In genomic region chr17:60934723-60935122, GRCh38 we compare ENCODE assay signal across 23 cellular contexts.
"Had no signal": no experiment of that assay in that cellular context is flagged by ENCODE, and none has a peak within 500 bp of the region (broad histone marks: within the 10 kb centered on the region; RNA-seq: fewer than 3 reads in every experiment).

No MANE protein-coding gene starts in this region.

- H3K4me3 ChIP-seq: coronary artery had no signal

- H3K27ac Mint-ChIP-seq: activated B cell treated with CpG ODN at 0.5 μM for 24 hours; activated CD4-positive, alpha-beta memory T cell treated with anti-CD3 and anti-CD28 coated beads, Interleukin-2, amount 10 ng/mL, durations not matched to agents 7 days and 5 days; activated naive CD4-positive, alpha-beta T cell treated with anti-CD3 and anti-CD28 coated beads, Interleukin-2, amount 10 ng/mL, durations not matched to agents 7 days and 5 days; activated naive CD8-positive, alpha-beta T cell treated with anti-CD3 and anti-CD28 coated beads for 36 hours; activated T-helper 17 cell treated with anti-CD3 and anti-CD28 coated beads, Interleukin-2, amount 50 U/mL, for 72 hours; T-helper 1 cell treated with Interleukin-12 subunit alpha and Interleukin-12 subunit beta and Interleukin-4 antibody, amounts not matched to agents 30 μg/mL and 1 μg/mL, for 36 hours had no signal

- H3K27me3 Mint-ChIP-seq: activated B cell treated with CpG ODN at 0.5 μM for 24 hours; activated CD4-positive, alpha-beta memory T cell treated with anti-CD3 and anti-CD28 coated beads, Interleukin-2, amount 10 ng/mL, durations not matched to agents 7 days and 5 days; activated naive CD4-positive, alpha-beta T cell treated with anti-CD3 and anti-CD28 coated beads, Interleukin-2, amount 10 ng/mL, durations not matched to agents 7 days and 5 days; activated naive CD8-positive, alpha-beta T cell treated with anti-CD3 and anti-CD28 coated beads for 36 hours; activated T-helper 17 cell treated with anti-CD3 and anti-CD28 coated beads, Interleukin-2, amount 50 U/mL, for 72 hours had no signal

- H3K4me3 Mint-ChIP-seq: activated B cell treated with CpG ODN at 0.5 μM for 24 hours; activated CD4-positive, alpha-beta memory T cell treated with anti-CD3 and anti-CD28 coated beads, Interleukin-2, amount 10 ng/mL, durations not matched to agents 7 days and 5 days; activated naive CD4-positive, alpha-beta T cell treated with anti-CD3 and anti-CD28 coated beads, Interleukin-2, amount 10 ng/mL, durations not matched to agents 7 days and 5 days; activated naive CD8-positive, alpha-beta T cell treated with anti-CD3 and anti-CD28 coated beads for 36 hours; activated T-helper 17 cell treated with anti-CD3 and anti-CD28 coated beads, Interleukin-2, amount 50 U/mL, for 72 hours; T-helper 1 cell treated with Interleukin-12 subunit alpha and Interleukin-12 subunit beta and Interleukin-4 antibody, amounts not matched to agents 30 μg/mL and 1 μg/mL, for 36 hours had no signal

- H3K36me3 Mint-ChIP-seq: activated naive CD4-positive, alpha-beta T cell treated with anti-CD3 and anti-CD28 coated beads, Interleukin-2, amount 10 ng/mL, durations not matched to agents 7 days and 5 days had no signal

- H3K4me1 Mint-ChIP-seq: activated B cell treated with CpG ODN at 0.5 μM for 24 hours; activated CD4-positive, alpha-beta memory T cell treated with anti-CD3 and anti-CD28 coated beads, Interleukin-2, amount 10 ng/mL, durations not matched to agents 7 days and 5 days; activated naive CD4-positive, alpha-beta T cell treated with anti-CD3 and anti-CD28 coated beads, Interleukin-2, amount 10 ng/mL, durations not matched to agents 7 days and 5 days; activated naive CD8-positive, alpha-beta T cell treated with anti-CD3 and anti-CD28 coated beads for 36 hours; activated T-helper 17 cell treated with anti-CD3 and anti-CD28 coated beads, Interleukin-2, amount 50 U/mL, for 72 hours had no signal

- H3K9me3 Mint-ChIP-seq: activated B cell treated with CpG ODN at 0.5 μM for 24 hours; activated CD4-positive, alpha-beta memory T cell treated with anti-CD3 and anti-CD28 coated beads, Interleukin-2, amount 10 ng/mL, durations not matched to agents 7 days and 5 days; activated naive CD4-positive, alpha-beta T cell treated with anti-CD3 and anti-CD28 coated beads, Interleukin-2, amount 10 ng/mL, durations not matched to agents 7 days and 5 days; activated naive CD8-positive, alpha-beta T cell treated with anti-CD3 and anti-CD28 coated beads for 36 hours; activated T-helper 17 cell treated with anti-CD3 and anti-CD28 coated beads, Interleukin-2, amount 50 U/mL, for 72 hours; T-helper 1 cell treated with Interleukin-12 subunit alpha and Interleukin-12 subunit beta and Interleukin-4 antibody, amounts not matched to agents 30 μg/mL and 1 μg/mL, for 36 hours had no signal

- DNase-seq: activated B cell treated with CpG ODN at 0.5 μM for 24 hours; activated CD4-positive, alpha-beta memory T cell treated with anti-CD3 and anti-CD28 coated beads, Interleukin-2, amount 10 ng/mL, durations not matched to agents 7 days and 5 days; activated CD4-positive, alpha-beta T cell treated with anti-CD3 and anti-CD28 coated beads, Interleukin-2, amount 50 U/mL, for 1 hour; activated gamma-delta T cell; activated naive CD4-positive, alpha-beta T cell treated with anti-CD3 and anti-CD28 coated beads, Interleukin-2, amount 10 ng/mL, durations not matched to agents 7 days and 5 days; activated naive CD8-positive, alpha-beta T cell treated with anti-CD3 and anti-CD28 coated beads for 36 hours; activated T-cell treated with anti-CD3 and anti-CD28 coated beads for 4 hours; activated T-cell treated with anti-CD3 and anti-CD28 coated beads, Interleukin-2, amount 50 U/mL, for 48 hours; central memory CD4-positive, alpha-beta T cell; MM.1S; NCI-H1105; NCI-H1436; NCI-H1694 treated with DMSO at 0.1 percent for 48 hours; NCI-H2029 treated with DMSO at 0.1 percent for 48 hours; NCI-H345; NCI-H510A; NCI-H526 treated with DMSO at 0.1 percent for 48 hours; NCI-H82; SHP77 had no signal

- H3K27ac ChIP-seq: coronary artery had no signal

- ATAC-seq: activated T-helper 17 cell treated with anti-CD3 and anti-CD28 coated beads, Interleukin-2, amount 50 U/mL, for 72 hours; Panc1 had no signal
